ENCODE assay signal across 8 cellular contexts in the genomic region with DNA sequence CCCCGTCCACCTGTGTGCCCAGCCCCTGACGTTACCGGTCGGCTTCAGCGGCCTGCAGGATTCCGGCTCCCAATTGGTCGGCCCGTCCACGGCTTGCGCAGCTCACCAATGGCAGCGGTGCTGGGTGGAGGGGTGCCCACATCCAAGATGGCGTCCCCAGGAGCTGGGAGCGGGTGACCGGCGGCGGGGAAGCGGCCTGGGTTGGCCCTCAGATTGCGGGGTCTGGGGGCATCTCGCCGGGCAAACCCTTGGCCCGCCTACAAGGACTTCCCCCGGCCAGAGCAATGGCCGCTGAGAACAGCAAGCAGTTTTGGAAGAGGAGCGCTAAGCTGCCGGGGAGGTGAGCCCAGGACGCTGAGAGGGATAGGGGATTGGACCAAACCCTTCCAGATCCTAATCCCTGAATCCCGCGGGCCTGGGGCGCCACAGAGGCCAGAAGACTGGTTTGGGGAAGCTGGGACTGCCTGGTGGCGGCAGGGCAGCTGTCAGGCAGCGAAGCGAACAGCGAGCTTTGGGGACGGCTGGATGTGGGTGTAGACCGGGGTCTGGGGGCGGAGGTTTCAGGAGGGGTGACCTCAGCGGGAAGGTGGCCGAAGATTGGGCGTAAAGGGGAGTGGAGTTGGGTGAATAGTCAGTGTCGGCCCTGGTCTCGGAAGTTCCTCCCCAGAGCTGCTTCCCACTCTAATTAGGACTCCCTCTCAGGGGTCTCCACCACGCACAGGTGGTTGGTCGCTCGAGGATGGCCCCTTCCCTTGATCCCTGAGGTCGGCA. TPM values are rescaled to one million over a fixed set of nuclear protein-coding genes. Genes with fewer than 3 reads are reported as not detected.
DNase-seq lines count a peak whose midpoint lies in the region; ATAC-seq and TF ChIP-seq lines count a peak whose summit lies in the region.

Gene TBC1D22B, plus strand, starts transcription at position 139 of the 771 bp plus-strand sequence. Its CDS starts 146 bp downstream, at position 285.
Gene TMEM217, minus strand, starts transcription at position 511 of the 771 bp plus-strand sequence. CDS start 39,114 bp downstream, outside the sequence.

- H3K36me3 Mint-ChIP-seq in activated CD4-positive, alpha-beta T cell treated with anti-CD3 and anti-CD28 coated beads, Interleukin-2, amount 10 ng/mL, durations not matched to agents 7 days and 5 days (ENCODE audit: low read depth), result peaks cover 10% of the 10 kb centered on the region

- ATAC-seq in GM19351 (IDR thresholded peaks at IDR 0.05; ENCODE audit: unreplicated experiment) (peak; percentile 98), HG03520 (IDR thresholded peaks at IDR 0.05; ENCODE audit: unreplicated experiment) (peak; percentile 96)

- DNase-seq in NCI-H526 treated with DMSO at 0.1 percent for 48 hours (lab: John Stamatoyannopoulos, UW), result peak; percentile 93
- DNase-seq in activated CD4-positive, alpha-beta T cell treated with anti-CD3 and anti-CD28 coated beads, Interleukin-2, amount 10 ng/mL, durations not matched to agents 7 days and 5 days, result peak; percentile 97
- peak; percentile 97 for DNase-seq in coronary artery (ENCODE audit: low spot score)
- DNase-seq in left kidney (ENCODE audit: low read depth, low spot score), result peak; percentile 99
- peak; percentile 97 for DNase-seq in stimulated activated CD4-positive, alpha-beta T cell treated with anti-CD3 and anti-CD28 coated beads, Interleukin-1b, Interleukin-23, amount 100 ng/mL, for 48 hours

- H3K27ac Mint-ChIP-seq in activated CD4-positive, alpha-beta T cell treated with anti-CD3 and anti-CD28 coated beads, Interleukin-2, amount 10 ng/mL, durations not matched to agents 7 days and 5 days, result peak within 1 kb of the TSS; percentile 88

- H3K27me3 Mint-ChIP-seq in activated CD4-positive, alpha-beta T cell treated with anti-CD3 and anti-CD28 coated beads, Interleukin-2, amount 10 ng/mL, durations not matched to agents 7 days and 5 days, result no peaks in the 10 kb centered on the region

- CTCF ChIA-PET in activated CD4-positive, alpha-beta T cell treated with anti-CD3 and anti-CD28 coated beads, Interleukin-2, amount 10 ng/mL, durations not matched to agents 7 days and 5 days (lab: Charles Lee), result interaction anchor here (0.6 to 2.0 kb wide), 10 partner anchors 9 to 344 kb away, joined by 3 to 5 read pairs (median 4); no protein-coding TSS in a partner anchor

- peak within 1 kb of the TSS; percentile 84 to 98 (median 94) for H3K27ac ChIP-seq in BLaER1 treated with 17β-estradiol and CSF1 and Interleukin-3, amounts not matched to agents 10 nM and 100 nM
- peak within 1 kb of the TSS; percentile 81 to 85 for H3K27ac ChIP-seq in coronary artery

- H3K36me3 ChIP-seq in BLaER1 treated with 17β-estradiol and CSF1 and Interleukin-3, amounts not matched to agents 10 nM and 100 nM, result peaks cover 0 to 8% (median 0%) of the 10 kb centered on the region in 11 experiments; a peak in 3 of 22 replicates

- H3K9me3 Mint-ChIP-seq in activated CD4-positive, alpha-beta T cell treated with anti-CD3 and anti-CD28 coated beads, Interleukin-2, amount 10 ng/mL, durations not matched to agents 7 days and 5 days, result no peaks in the 10 kb centered on the region

- H3K4me1 Mint-ChIP-seq in activated CD4-positive, alpha-beta T cell treated with anti-CD3 and anti-CD28 coated beads, Interleukin-2, amount 10 ng/mL, durations not matched to agents 7 days and 5 days, result peaks cover 48% of the 10 kb centered on the region

- peak within 1 kb of the TSS; percentile 87 for H3K4me3 Mint-ChIP-seq in activated CD4-positive, alpha-beta T cell treated with anti-CD3 and anti-CD28 coated beads, Interleukin-2, amount 10 ng/mL, durations not matched to agents 7 days and 5 days

- no peaks in the 10 kb centered on the region for H3K9me3 ChIP-seq in BLaER1 treated with 17β-estradiol and CSF1 and Interleukin-3, amounts not matched to agents 10 nM and 100 nM (replicated peaks in 1 of 11)

- H3K27me3 ChIP-seq in BLaER1 treated with 17β-estradiol and CSF1 and Interleukin-3, amounts not matched to agents 10 nM and 100 nM, result no peaks in the 10 kb centered on the region

- H3K4me2 ChIP-seq in BLaER1 treated with 17β-estradiol and CSF1 and Interleukin-3, amounts not matched to agents 10 nM and 100 nM, result peak within 1 kb of the TSS; percentile 81 to 96 (median 90)

- H3K4me3 ChIP-seq in BLaER1 treated with 17β-estradiol and CSF1 and Interleukin-3, amounts not matched to agents 10 nM and 100 nM, result peak within 1 kb of the TSS; percentile 74 to 95 (median 90)
- peak within 1 kb of the TSS; percentile 91 for H3K4me3 ChIP-seq in coronary artery

- TF ChIP-seq CTCF in coronary artery (IDR thresholded peaks at IDR 0.05), result no peak

- H3K9ac ChIP-seq in BLaER1 treated with 17β-estradiol and CSF1 and Interleukin-3, amounts not matched to agents 10 nM and 100 nM, result peak within 1 kb of the TSS; percentile 86 to 98 (median 94)

- H3K4me1 ChIP-seq in BLaER1 treated with 17β-estradiol and CSF1 and Interleukin-3, amounts not matched to agents 10 nM and 100 nM, result peaks cover 23 to 37% (median 29%) of the 10 kb centered on the region in 10 experiments

- peaks cover 0 to 13% (median 0%) of the 10 kb centered on the region in 11 experiments; a peak in 5 of 22 replicates for H4K20me1 ChIP-seq in BLaER1 treated with 17β-estradiol and CSF1 and Interleukin-3, amounts not matched to agents 10 nM and 100 nM

- POLR2A ChIA-PET in activated CD4-positive, alpha-beta T cell treated with anti-CD3 and anti-CD28 coated beads, Interleukin-2, amount 10 ng/mL, durations not matched to agents 7 days and 5 days (lab: Charles Lee), result interaction anchor here (1.2 kb wide), 1 partner anchor 48 kb away, joined by 3 read pairs; no protein-coding TSS in a partner anchor

RNA-seq across cellular contexts. Expression of gene TBC1D22B, which starts in this region (rescaled TPM):
- 10 to 100 TPM; 15.3 to 16.6 TPM for total RNA-seq in activated CD4-positive, alpha-beta T cell treated with anti-CD3 and anti-CD28 coated beads, Interleukin-2, amount 10 ng/mL, durations not matched to agents 7 days and 5 days

RNA-seq across cellular contexts. Expression of gene TMEM217, which starts in this region (rescaled TPM):
- total RNA-seq in activated CD4-positive, alpha-beta T cell treated with anti-CD3 and anti-CD28 coated beads, Interleukin-2, amount 10 ng/mL, durations not matched to agents 7 days and 5 days, result 1 to 10 TPM in 1 of 2 experiments, under 1 TPM in 1; 0.92 to 1.3 TPM

Comparison
In these comparisons a context has a peak if more than half of its experiments do, and no peak if none do; other contexts are left out.
1. Peak in every context shown above with its lines: DNase-seq, ATAC-seq, H3K4me3 ChIP-seq and H3K27ac ChIP-seq.